Comparison of ENCODE assay signal across 2 cellular contexts in genomic region chr9:89463986-89464901, GRCh38.
TF ChIP-seq lines count a peak whose summit lies in the region.

No MANE protein-coding gene starts in this region.

TF ChIP-seq in liver, 16 proteins besides CTCF, POLR2A, EP300 and RAD21 (continued from another document):
- no peak for TF ChIP-seq ZBTB33 (IDR thresholded peaks at IDR 0.05)
- TF ChIP-seq REST (IDR thresholded peaks at IDR 0.05): no peak

TF ChIP-seq in HepG2, 621 proteins besides CTCF, POLR2A, EP300 and RAD21 (continued from another document):
- no peak for TF ChIP-seq HBP1 (CRISPR knock-in tag; IDR thresholded peaks at IDR 0.05; ENCODE audit: low read depth)
- no peak for TF ChIP-seq PCBP1 (IDR thresholded peaks at IDR 0.05; ENCODE audit: borderline replicate concordance, low read depth, low read length)
